In the genomic region with DNA sequence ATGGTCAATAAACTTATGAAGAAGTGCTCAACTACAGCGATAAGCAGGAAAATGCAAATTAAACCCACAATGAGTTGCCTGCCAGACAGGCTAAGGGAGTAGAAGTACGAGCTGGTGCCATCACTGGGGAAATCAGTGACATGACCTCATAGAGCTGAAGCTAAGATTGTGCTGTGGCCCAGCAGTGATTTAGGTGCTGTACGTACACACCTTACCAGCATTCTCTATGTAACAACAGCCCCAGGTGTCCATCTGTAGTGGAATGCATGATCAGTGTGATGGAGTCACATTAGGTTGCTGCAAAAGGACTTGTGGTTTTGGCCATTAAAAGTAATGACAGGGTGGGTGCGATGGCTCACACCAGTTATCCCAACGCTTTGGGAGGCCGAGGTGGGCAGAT, we compare ENCODE assay signal across 31 cellular contexts. TPM values are rescaled to one million over a fixed set of nuclear protein-coding genes. Genes with fewer than 3 reads are reported as not detected.
"Had no signal": no experiment of that assay in that cellular context is flagged by ENCODE, and none has a peak within 500 bp of the region (broad histone marks: within the 10 kb centered on the region; RNA-seq: fewer than 3 reads in every experiment).

No MANE protein-coding gene starts in this region.

- H3K27ac ChIP-seq: adrenal gland, ascending aorta, body of pancreas, brain microvascular endothelial cell, breast epithelium, cardiac muscle cell had no signal

- H3K4me3 ChIP-seq: adrenal gland, ascending aorta, body of pancreas, breast epithelium, cardiac muscle cell had no signal

- H3K9me3 ChIP-seq: adrenal gland, ascending aorta, body of pancreas, breast epithelium had no signal

- H3K27me3 ChIP-seq: adrenal gland, ascending aorta, body of pancreas, brain microvascular endothelial cell, breast epithelium, cardiac muscle cell had no signal

- DNase-seq: activated effector memory CD4-positive, alpha-beta T cell treated with anti-CD3 and anti-CD28 coated beads, Interleukin-2, amount 50 U/mL, for 16 hours; activated effector memory CD4-positive, alpha-beta T cell treated with Interleukin-2 at 50 U/mL for 16 hours; activated gamma-delta T cell; activated gamma-delta T cell treated with Interleukin-2 at 50 U/mL for 16 hours; activated naive CD4-positive, alpha-beta T cell; activated naive CD4-positive, alpha-beta T cell treated with anti-CD3 and anti-CD28 coated beads for 36 hours; activated naive CD4-positive, alpha-beta T cell treated with anti-CD3 and anti-CD28 coated beads, Interleukin-2, amount 10 ng/mL, durations not matched to agents 7 days and 5 days; activated naive CD4-positive, alpha-beta T cell treated with anti-CD3 and anti-CD28 coated beads, Interleukin-2, amount 50 U/mL, for 16 hours; activated naive CD4-positive, alpha-beta T cell treated with Interleukin-2 at 50 U/mL for 16 hours; activated naive CD8-positive, alpha-beta T cell treated with anti-CD3 and anti-CD28 coated beads for 36 hours; activated naive CD8-positive, alpha-beta T cell treated with anti-CD3 and anti-CD28 coated beads, Interleukin-2, amount 10 ng/mL, durations not matched to agents 7 days and 5 days; activated naive CD8-positive, alpha-beta T cell treated with anti-CD3 and anti-CD28 coated beads, Interleukin-2, amount 50 U/mL, for 24 hours; activated T-cell treated with anti-CD3 and anti-CD28 coated beads, Interleukin-2, amount 50 U/mL, for 24 hours; activated T-cell treated with anti-CD3 and anti-CD28 coated beads, Interleukin-2, amount 50 U/mL, for 4 hours; activated T-cell treated with anti-CD3 and anti-CD28 coated beads, Interleukin-2, amount 50 U/mL, for 48 hours; activated T-cell treated with anti-CD3 and anti-CD28 coated beads, Interleukin-2, amount 50 U/mL, for 72 hours; adrenal gland; amniotic stem cell; amygdala; anterior cingulate cortex; aorta; body of pancreas; brain microvascular endothelial cell; caudate nucleus; central memory CD4-positive, alpha-beta T cell; cerebellar nuclear complex had no signal

- FAIRE-seq: astrocyte, bronchial epithelial cell had no signal

- H3K36me3 ChIP-seq: breast epithelium, cardiac muscle cell had no signal

RNA-seq across cellular contexts. Expression of gene BHLHA15, which starts 46.5 kb away (rescaled TPM):
- polyA plus RNA-seq: cardiac muscle cell had no signal
